17 cellular contexts compared by ENCODE assay signal in the genomic region with DNA sequence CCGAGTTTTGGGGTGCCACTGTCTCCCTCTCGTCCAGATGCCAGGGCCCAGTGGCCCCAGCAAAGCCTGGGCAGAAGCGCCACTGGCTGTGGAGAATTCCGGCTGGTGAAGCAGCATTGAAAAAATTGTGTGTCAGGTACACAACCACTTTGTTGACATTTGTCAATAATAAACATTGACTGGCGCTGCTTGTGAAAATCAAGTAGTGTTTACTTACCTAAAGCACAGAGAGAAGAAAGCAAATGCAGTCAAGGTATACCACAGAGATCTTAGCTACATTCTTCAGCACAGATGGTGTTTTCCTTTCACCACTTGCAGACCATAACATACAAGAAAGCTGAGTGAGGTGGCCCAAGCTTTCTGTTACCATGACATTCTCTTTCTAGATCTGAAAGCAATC. TPM values are rescaled to one million over a fixed set of nuclear protein-coding genes. Genes with fewer than 3 reads are reported as not detected.
DNase-seq lines count a peak whose midpoint lies in the region; ATAC-seq and TF ChIP-seq lines count a peak whose summit lies in the region.
"Had no signal": no experiment of that assay in that cellular context is flagged by ENCODE, and none has a peak within 500 bp of the region (broad histone marks: within the 10 kb centered on the region; RNA-seq: fewer than 3 reads in every experiment).

No MANE protein-coding gene starts in this region.

- TF ChIP-seq CTCF in C4-2B (conservative IDR thresholded peaks at IDR 0.05) (no peak), RWPE1 (conservative IDR thresholded peaks at IDR 0.05; ENCODE audit: low read depth) (no peak), osteoblast (IDR thresholded peaks at IDR 0.05; ENCODE audit: extremely low read depth, low read depth, low read length) (no peak)

- no peaks in the 10 kb centered on the region for H4K20me1 ChIP-seq in osteoblast (ENCODE audit: insufficient read depth, low read length)
- H4K20me1 ChIP-seq: BLaER1 treated with 17β-estradiol and CSF1 and Interleukin-3, amounts not matched to agents 10 nM and 100 nM had no signal

- H3K4me2 ChIP-seq in osteoblast (ENCODE audit: insufficient read depth, low read length) = no peak overlapping the region
- H3K4me2 ChIP-seq: BLaER1 treated with 17β-estradiol and CSF1 and Interleukin-3, amounts not matched to agents 10 nM and 100 nM; GM23338 had no signal

- peaks cover 13% of the 10 kb centered on the region for H3K4me1 ChIP-seq in osteoblast (ENCODE audit: insufficient read depth, low read length)
- H3K4me1 ChIP-seq: HAP-1 had no signal

- H2AFZ ChIP-seq in osteoblast (ENCODE audit: low read length) = no peak overlapping the region
- H2AFZ ChIP-seq: GM23338 had no signal

- H3K79me2 ChIP-seq in osteoblast (ENCODE audit: insufficient read depth, low read length) = no peaks in the 10 kb centered on the region

- CTCF ChIA-PET in RWPE1 (lab: Yijun Ruan, JAX) = no interaction called here

- no peak overlapping the region for H3K4me3 ChIP-seq in osteoblast (ENCODE audit: insufficient read depth, low read length)
- H3K4me3 ChIP-seq: BLaER1 treated with 17β-estradiol and CSF1 and Interleukin-3, amounts not matched to agents 10 nM and 100 nM; GM23338; HAP-1 had no signal

- POLR2A ChIA-PET in RWPE1 (lab: Yijun Ruan, JAX; ENCODE audit: low non-redundant PET) = no interaction called here

- no peaks in the 10 kb centered on the region for H3K27me3 ChIP-seq in osteoblast (ENCODE audit: insufficient read depth, low read length)
- H3K27me3 ChIP-seq: BLaER1 treated with 17β-estradiol and CSF1 and Interleukin-3, amounts not matched to agents 10 nM and 100 nM had no signal

- ATAC-seq in HG02938 (IDR thresholded peaks at IDR 0.05; ENCODE audit: unreplicated experiment) (peak; percentile 58), GM21381 (IDR thresholded peaks at IDR 0.05; ENCODE audit: unreplicated experiment) (no peak), GM21526 (IDR thresholded peaks at IDR 0.05; ENCODE audit: low FRiP score, unreplicated experiment) (no peak)
- ATAC-seq: CD8-positive, alpha-beta T cell; GM23338; SK-N-SH treated with all-trans-retinoic acid at 6 μM for 48 hours had no signal

- DNase-seq in RWPE1 (ENCODE audit: low spot score) (no peak), osteoblast (ENCODE audit: insufficient read length, low spot score, missing footprints) (peak; percentile 26), dermis blood vessel endothelial cell (no peak)
- DNase-seq: Calu3; CD8-positive, alpha-beta T cell; Karpas-422; NCI-H1417; NCI-H187; NCI-H446 treated with DMSO at 0.1 percent for 48 hours had no signal

- H3K9me3 ChIP-seq in osteoblast (ENCODE audit: low read depth, low read length) = no peaks in the 10 kb centered on the region
- H3K9me3 ChIP-seq: HAP-1 had no signal

- peak overlapping the region; percentile 53 for H3K27ac ChIP-seq in C4-2B
- peak overlapping the region; percentile 43 for H3K27ac ChIP-seq in RWPE1
- no peak overlapping the region for H3K27ac ChIP-seq in osteoblast (ENCODE audit: low read depth, low read length)
- H3K27ac ChIP-seq: BLaER1 treated with 17β-estradiol and CSF1 and Interleukin-3, amounts not matched to agents 10 nM and 100 nM had no signal

- H3K36me3 ChIP-seq in osteoblast (ENCODE audit: insufficient read depth, low read length) = no peaks in the 10 kb centered on the region
- H3K36me3 ChIP-seq: BLaER1 treated with 17β-estradiol and CSF1 and Interleukin-3, amounts not matched to agents 10 nM and 100 nM; HAP-1 had no signal

RNA-seq across cellular contexts. Expression of a gene that starts 14.5 kb away (rescaled TPM):
- total RNA-seq in osteoblast (46.3 and 55.7 TPM in 2 replicates), dermis blood vessel endothelial cell (16.5 and 46.1 TPM in 2 replicates)
- total RNA-seq: CD8-positive, alpha-beta T cell had no signal
